In the genomic region with DNA sequence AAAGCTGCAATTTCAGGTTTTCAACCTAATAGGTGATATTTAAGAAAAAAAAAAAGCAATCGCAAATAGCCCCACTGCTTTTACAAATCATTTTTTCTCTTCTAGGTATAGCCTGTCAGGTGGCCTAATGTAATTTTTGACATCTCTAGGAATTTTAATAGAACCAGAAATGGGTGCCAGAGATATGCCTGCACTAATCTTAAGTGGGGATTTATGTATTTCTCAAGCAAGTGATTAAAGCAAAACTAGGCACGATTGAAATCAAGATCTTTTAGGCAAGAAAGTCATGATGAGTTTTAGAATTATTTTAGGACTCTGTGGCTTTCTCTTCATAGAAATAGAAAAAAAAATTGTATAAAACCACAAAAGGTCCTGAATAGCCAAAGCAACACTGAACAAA, we compare ENCODE assay signal across 9 cellular contexts. TPM values are rescaled to one million over a fixed set of nuclear protein-coding genes. Genes with fewer than 3 reads are reported as not detected.
DNase-seq lines count a peak whose midpoint lies in the region; ATAC-seq, FAIRE-seq and TF ChIP-seq lines count a peak whose summit lies in the region.
"Had no signal": no experiment of that assay in that cellular context is flagged by ENCODE, and none has a peak within 500 bp of the region (broad histone marks: within the 10 kb centered on the region; RNA-seq: fewer than 3 reads in every experiment).

No MANE protein-coding gene starts in this region.

- no peaks in the 10 kb centered on the region for H3K9me3 Mint-ChIP-seq in activated T-cell treated with anti-CD3 and anti-CD28 coated beads, Interleukin-2, amount 50 U/mL, for 4 hours
- peaks cover 6% of the 10 kb centered on the region for H3K9me3 Mint-ChIP-seq in WTC11

- WGBS in stomach, 5 donors = 4 to 14% (median 8%) methylated on average over 2 of the region's 2 CpGs

- H3K36me3 Mint-ChIP-seq in activated T-cell treated with anti-CD3 and anti-CD28 coated beads, Interleukin-2, amount 50 U/mL, for 4 hours (ENCODE audit: insufficient read depth) = peaks cover 3% of the 10 kb centered on the region
- peaks cover 11% of the 10 kb centered on the region for H3K36me3 Mint-ChIP-seq in WTC11

- H3K27ac Mint-ChIP-seq in WTC11 = peak overlapping the region; percentile 97

- peak overlapping the region; percentile 94 for H3K4me3 Mint-ChIP-seq in activated T-cell treated with anti-CD3 and anti-CD28 coated beads, Interleukin-2, amount 50 U/mL, for 4 hours
- H3K4me3 Mint-ChIP-seq in WTC11 = peak overlapping the region; percentile 83

- DNase-seq in activated T-cell treated with anti-CD3 and anti-CD28 coated beads, Interleukin-2, amount 50 U/mL, for 4 hours = no peak
- no peak for DNase-seq in activated T-cell treated with anti-CD3 and anti-CD28 coated beads, Interleukin-2, amount 50 U/mL, for 1 hour
- DNase-seq in WTC11 (ENCODE audit: low spot score) = no peak
- no peak for DNase-seq in stomach
- DNase-seq in D341Med (ENCODE audit: low spot score) = no peak
- no peak for DNase-seq in frontal cortex (ENCODE audit: low spot score in 2 of 2)

- POLR2A ChIA-PET in WTC11 (lab: Charles Lee) = interaction anchor here (0.9 kb wide), 1 partner anchor 9 kb away, joined by 3 read pairs; no protein-coding TSS in a partner anchor

- peaks cover 4 to 16% (median 11%) of the 10 kb centered on the region in 4 donors for H3K36me3 ChIP-seq in stomach

- CTCF ChIA-PET in WTC11 (lab: Charles Lee) = interaction anchor here (0.8 to 1.7 kb wide), 5 partner anchors 11 to 420 kb away, joined by 3 to 10 read pairs (median 4); no protein-coding TSS in a partner anchor

- ATAC-seq in activated T-cell treated with anti-CD3 and anti-CD28 coated beads, Interleukin-2, amount 50 U/mL, for 4 hours = no peak
- ATAC-seq in WTC11 (no peak), HG02610 (IDR thresholded peaks at IDR 0.05; ENCODE audit: unreplicated experiment) (no peak)

- no peaks in the 10 kb centered on the region for H3K27me3 Mint-ChIP-seq in activated T-cell treated with anti-CD3 and anti-CD28 coated beads, Interleukin-2, amount 50 U/mL, for 4 hours (ENCODE audit: low read depth)
- no peaks in the 10 kb centered on the region for H3K27me3 Mint-ChIP-seq in WTC11 (ENCODE audit: low read depth)

- peak overlapping the region in 4 of 5 donors; percentile 89 to 96 (median 94) for H3K27ac ChIP-seq in stomach

- no peak for TF ChIP-seq POLR2A in stomach (IDR thresholded peaks at IDR 0.05)

- no peak for FAIRE-seq in frontal cortex (lab: Jason Lieb, UNC)

- H3K9me3 ChIP-seq in stomach = no peaks in the 10 kb centered on the region

- no peak for TF ChIP-seq CTCF in WTC11 (IDR thresholded peaks at IDR 0.05)
- TF ChIP-seq CTCF in stomach (IDR thresholded peaks at IDR 0.05) = no peak

- intact Hi-C loops in stomach (cut with DNase I; ENCODE audit: low total_unique reads) = no loop called here

- H3K27me3 ChIP-seq in stomach = no peaks in the 10 kb centered on the region

- no peak for TF ChIP-seq EP300 in stomach (IDR thresholded peaks at IDR 0.05)

- peaks cover 31% of the 10 kb centered on the region for H3K4me1 Mint-ChIP-seq in activated T-cell treated with anti-CD3 and anti-CD28 coated beads, Interleukin-2, amount 50 U/mL, for 4 hours (ENCODE audit: low read depth)
- H3K4me1 Mint-ChIP-seq in WTC11 = peaks cover 18% of the 10 kb centered on the region

- H3K4me1 ChIP-seq in stomach = peaks cover 10 to 42% (median 28%) of the 10 kb centered on the region in 4 donors

- H3K4me3 ChIP-seq in iPS-11a (ENCODE audit: low read depth, low read length) (peak overlapping the region; percentile 85), stomach (peak overlapping the region; percentile 60 to 76 (median 70))

TF ChIP-seq in WTC11, 78 proteins besides CTCF, POLR2A, EP300 and RAD21:
- TF ChIP-seq SOX15 (CRISPR knock-in tag; IDR thresholded peaks at IDR 0.05) (no peak), FOXK1 (CRISPR knock-in tag; IDR thresholded peaks at IDR 0.05) (no peak), MXD4 (CRISPR knock-in tag; IDR thresholded peaks at IDR 0.05; ENCODE audit: borderline replicate concordance) (no peak)
- TF ChIP-seq, protein P1, sequence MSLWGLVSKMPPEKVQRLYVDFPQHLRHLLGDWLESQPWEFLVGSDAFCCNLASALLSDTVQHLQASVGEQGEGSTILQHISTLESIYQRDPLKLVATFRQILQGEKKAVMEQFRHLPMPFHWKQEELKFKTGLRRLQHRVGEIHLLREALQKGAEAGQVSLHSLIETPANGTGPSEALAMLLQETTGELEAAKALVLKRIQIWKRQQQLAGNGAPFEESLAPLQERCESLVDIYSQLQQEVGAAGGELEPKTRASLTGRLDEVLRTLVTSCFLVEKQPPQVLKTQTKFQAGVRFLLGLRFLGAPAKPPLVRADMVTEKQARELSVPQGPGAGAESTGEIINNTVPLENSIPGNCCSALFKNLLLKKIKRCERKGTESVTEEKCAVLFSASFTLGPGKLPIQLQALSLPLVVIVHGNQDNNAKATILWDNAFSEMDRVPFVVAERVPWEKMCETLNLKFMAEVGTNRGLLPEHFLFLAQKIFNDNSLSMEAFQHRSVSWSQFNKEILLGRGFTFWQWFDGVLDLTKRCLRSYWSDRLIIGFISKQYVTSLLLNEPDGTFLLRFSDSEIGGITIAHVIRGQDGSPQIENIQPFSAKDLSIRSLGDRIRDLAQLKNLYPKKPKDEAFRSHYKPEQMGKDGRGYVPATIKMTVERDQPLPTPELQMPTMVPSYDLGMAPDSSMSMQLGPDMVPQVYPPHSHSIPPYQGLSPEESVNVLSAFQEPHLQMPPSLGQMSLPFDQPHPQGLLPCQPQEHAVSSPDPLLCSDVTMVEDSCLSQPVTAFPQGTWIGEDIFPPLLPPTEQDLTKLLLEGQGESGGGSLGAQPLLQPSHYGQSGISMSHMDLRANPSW (CRISPR knock-in tag; conservative IDR thresholded peaks at IDR 0.05; ENCODE audit: low read depth) = no peak
- TF ChIP-seq, protein P2, sequence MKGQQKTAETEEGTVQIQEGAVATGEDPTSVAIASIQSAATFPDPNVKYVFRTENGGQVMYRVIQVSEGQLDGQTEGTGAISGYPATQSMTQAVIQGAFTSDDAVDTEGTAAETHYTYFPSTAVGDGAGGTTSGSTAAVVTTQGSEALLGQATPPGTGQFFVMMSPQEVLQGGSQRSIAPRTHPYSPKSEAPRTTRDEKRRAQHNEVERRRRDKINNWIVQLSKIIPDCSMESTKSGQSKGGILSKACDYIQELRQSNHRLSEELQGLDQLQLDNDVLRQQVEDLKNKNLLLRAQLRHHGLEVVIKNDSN (CRISPR knock-in tag; IDR thresholded peaks at IDR 0.05) = no peak

RNA-seq across cellular contexts. Expression of a gene that starts 0.9 kb away (rescaled TPM):
- total RNA-seq in activated T-cell treated with anti-CD3 and anti-CD28 coated beads, Interleukin-2, amount 50 U/mL, for 4 hours = 1 to 10 TPM; 4.9 to 6.4 (median 5.5) TPM
- total RNA-seq in WTC11 (2021) (11.2 to 12.0 TPM (median 11.9 TPM) in 3 replicates), stomach (10 to 100 TPM in 4 of 5 donors, 1 to 10 TPM in 1; 8.5 to 56.6 (median 15.4) TPM), frontal cortex (9.8 TPM)
- polyA plus RNA-seq in stomach = 10 to 100 TPM; 22.0 to 89.7 (median 30.9) TPM

RNA-seq across cellular contexts. Expression of a gene that starts 24.2 kb away (rescaled TPM):
- not detected for total RNA-seq in activated T-cell treated with anti-CD3 and anti-CD28 coated beads, Interleukin-2, amount 50 U/mL, for 4 hours
- total RNA-seq in WTC11 (2021) (not detected in 3 replicates), stomach (not detected), frontal cortex (0.41 TPM)
- under 1 TPM; 0.19 to 0.46 (median 0.20) TPM for polyA plus RNA-seq in stomach
- polyA plus RNA-seq: esophagus had no signal

RNA-seq across cellular contexts. Expression of a gene that starts 34.3 kb away (rescaled TPM):
- total RNA-seq in activated T-cell treated with anti-CD3 and anti-CD28 coated beads, Interleukin-2, amount 50 U/mL, for 4 hours = under 1 TPM; 0.58 to 0.76 (median 0.73) TPM
- total RNA-seq in WTC11 (2021) (1.2 to 2.1 TPM (median 2.0 TPM) in 3 replicates), stomach (10 to 100 TPM in 3 of 5 donors, 1 to 10 TPM in 2; 3.6 to 84.1 (median 14.6) TPM), frontal cortex (12.6 TPM)
- polyA plus RNA-seq in stomach = 10 to 100 TPM in 1 of 3 donors, 1 to 10 TPM in 2; 4.5 to 19.6 (median 6.9) TPM
